Comparison of ENCODE assay signal across 2 cellular contexts in genomic region chr3:120161902-120162301, GRCh38.
A peak's percentile ranks its signal among the peaks of the same experiment; 100 is the strongest.
TF ChIP-seq lines count a peak whose summit lies in the region.

No MANE protein-coding gene starts in this region.

TF ChIP-seq in HEK293, 187 proteins besides CTCF, POLR2A, EP300 and RAD21:
- TF ChIP-seq ZNF214 (tag by site-specific recombination; IDR thresholded peaks at IDR 0.05; ENCODE audit: borderline replicate concordance) (no peak), ZNF626 (tag by site-specific recombination; IDR thresholded peaks at IDR 0.05) (no peak), ZNF132 (tag by site-specific recombination; IDR thresholded peaks at IDR 0.05; ENCODE audit: borderline replicate concordance) (no peak), ZNF513 (tag by site-specific recombination; IDR thresholded peaks at IDR 0.05) (peak; percentile 54; the same call in 1 of the 2 replicates), HIC1 (tag by site-specific recombination; IDR thresholded peaks at IDR 0.05) (no peak)

TF ChIP-seq in SK-N-SH treated with all-trans-retinoic acid at 6 μM for 48 hours, 23 proteins besides CTCF, POLR2A, EP300 and RAD21:
- TF ChIP-seq ISL1 (CRISPR knock-in tag; IDR thresholded peaks at IDR 0.05) (no peak), ZNF565 (CRISPR knock-in tag; conservative IDR thresholded peaks at IDR 0.05; ENCODE audit: low read depth) (no peak), ZNF70 (CRISPR knock-in tag; IDR thresholded peaks at IDR 0.05) (no peak), CSDC2 (CRISPR knock-in tag; IDR thresholded peaks at IDR 0.05) (no peak), SNAI2 (CRISPR knock-in tag; IDR thresholded peaks at IDR 0.05) (no peak), ZNF8 (CRISPR knock-in tag; IDR thresholded peaks at IDR 0.05) (no peak)
